ENCODE assay signal across 8 cellular contexts in genomic region chr3:98657429-98657828, GRCh38.
DNase-seq lines count a peak whose midpoint lies in the region; ATAC-seq and TF ChIP-seq lines count a peak whose summit lies in the region.

No MANE protein-coding gene starts in this region.

- H3K27ac ChIP-seq in VCaP = no peak overlapping the region

- peak; percentile 19 for DNase-seq in DMS 273 treated with DMSO at 0.1 percent for 48 hours (lab: John Stamatoyannopoulos, UW)
- DNase-seq in renal cortical epithelial cell (ENCODE audit: low read depth) = peak; percentile 7
- DNase-seq in superior temporal gyrus (ENCODE audit: extremely low spot score) = no peak
- no peak for DNase-seq in ureter (ENCODE audit: low spot score)

- peak; percentile 90 for ATAC-seq in GM19455 (IDR thresholded peaks at IDR 0.05; ENCODE audit: unreplicated experiment)
- peak; percentile 89 for ATAC-seq in HG03378 (IDR thresholded peaks at IDR 0.05; ENCODE audit: unreplicated experiment)

- no peaks in the 10 kb centered on the region for H3K36me3 ChIP-seq in endocrine pancreas (ENCODE audit: control insufficient read depth, insufficient read depth, low read length)

- H3K9ac ChIP-seq in endocrine pancreas (ENCODE audit: control insufficient read depth, insufficient read depth, low read length) = no peak overlapping the region

- peak overlapping the region; percentile 48 for H3K4me3 ChIP-seq in endocrine pancreas (ENCODE audit: control insufficient read depth, insufficient read depth, low read length)

- no peaks in the 10 kb centered on the region for H3K27me3 ChIP-seq in endocrine pancreas (ENCODE audit: control insufficient read depth, insufficient read depth, low read length)

- H3K9me3 ChIP-seq in endocrine pancreas (ENCODE audit: control insufficient read depth, low read length) = no peaks in the 10 kb centered on the region

- TF ChIP-seq CTCF in VCaP (conservative IDR thresholded peaks at IDR 0.05) = peak; percentile 72

- no peaks in the 10 kb centered on the region for H3K4me1 ChIP-seq in endocrine pancreas (ENCODE audit: control insufficient read depth, insufficient read depth, low read length)

Comparison
In these comparisons a context has a peak if more than half of its experiments do, and no peak if none do; other contexts are left out.
1. DNase-seq: peak in DMS 273 treated with DMSO at 0.1 percent for 48 hours (single experiment) and renal cortical epithelial cell (single experiment); none in superior temporal gyrus (single experiment) and ureter (single experiment).